8 cellular contexts compared by ENCODE assay signal in genomic region chr9:130694205-130694604, GRCh38. TPM values are rescaled to one million over a fixed set of nuclear protein-coding genes. Genes with fewer than 3 reads are reported as not detected.
A peak's percentile ranks its signal among the peaks of the same experiment; 100 is the strongest.
DNase-seq lines count a peak whose midpoint lies in the region; ATAC-seq, FAIRE-seq and TF ChIP-seq lines count a peak whose summit lies in the region.

No MANE protein-coding gene starts in this region.

- no peak for TF ChIP-seq POLR2A in HCT116 (IDR thresholded peaks at IDR 0.05; ENCODE audit: borderline replicate concordance, extremely low read depth, insufficient read depth, insufficient read length)

- H3K36me3 ChIP-seq in HCT116 (ENCODE audit: control insufficient read depth in 1 of 2, insufficient read depth in 2 of 2, low read length in 2 of 2) (peaks cover 33 to 41% of the 10 kb centered on the region in 2 experiments; a peak in 3 of 4 replicates), astrocyte (ENCODE audit: insufficient read depth, low read length) (peaks cover 12% of the 10 kb centered on the region), mesenchymal stem cell (ENCODE audit: control insufficient read depth in 1 of 2, insufficient read depth in 2 of 2, low read depth in 1 of 2, low read length in 2 of 2) (peaks cover 15 to 39% of the 10 kb centered on the region in 2 experiments)

- 0% methylated on average over 1 of the region's 8 CpGs for WGBS in mesenchymal stem cell

- RAD21 ChIA-PET in HCT116 (lab: Charles Lee; ENCODE audit: low non-redundant PET in 1 of 2, low total read pairs in 2 of 2, uncharacterized antibody in 2 of 2, unreplicated experiment in 2 of 2): no interaction called here

- H3K4me1 ChIP-seq in HCT116 (ENCODE audit: control insufficient read depth in 1 of 2, insufficient read depth in 2 of 2, low read length in 2 of 2) (peaks cover 3 to 34% of the 10 kb centered on the region in 2 experiments), astrocyte (ENCODE audit: insufficient read depth, low read length) (peaks cover 20% of the 10 kb centered on the region), mesenchymal stem cell (ENCODE audit: control insufficient read depth, insufficient read depth, low read depth, low read length) (peaks cover 10% of the 10 kb centered on the region)

- CTCF ChIA-PET in HCT116 (lab: Charles Lee): interaction anchor here (1.4 to 2.2 kb wide), 3 partner anchors 10 to 229 kb away, joined by 4 to 16 read pairs (median 15); no protein-coding TSS in a partner anchor

- peak overlapping the region in 1 of 2 experiments; percentile 2 for H3K4ac ChIP-seq in mesenchymal stem cell (ENCODE audit: low read depth in 1 of 2, low read length in 2 of 2)

- H3K79me1 ChIP-seq in mesenchymal stem cell (replicated peaks; ENCODE audit: low read length, poor library complexity, severe bottlenecking): peaks cover 16% of the 10 kb centered on the region

- no peak overlapping the region for H2BK15ac ChIP-seq in mesenchymal stem cell (ENCODE audit: low read depth, poor library complexity, severe bottlenecking)

- H3K79me2 ChIP-seq in HCT116 (ENCODE audit: insufficient read depth, low read length) (peaks cover 55% of the 10 kb centered on the region), astrocyte (ENCODE audit: insufficient read depth, low read length) (peaks cover 39% of the 10 kb centered on the region)

- H3K4me3 ChIP-seq in HCT116 (replicated peaks in 1 of 2; ENCODE audit: low read depth in 1 of 2, low read length in 2 of 2) (peak overlapping the region; percentile 77 to 88), astrocyte (ENCODE audit: insufficient read depth, low read depth, low read length) (peak overlapping the region; percentile 94), mesenchymal stem cell (ENCODE audit: insufficient read depth in 1 of 2, low read depth in 1 of 2, low read length in 2 of 2) (peak overlapping the region; percentile 62 to 91)

- no peak overlapping the region for H4K8ac ChIP-seq in mesenchymal stem cell (ENCODE audit: low read length)

- H3K23ac ChIP-seq in mesenchymal stem cell (ENCODE audit: low read length in 2 of 2): no peak overlapping the region

- H3K27ac Mint-ChIP-seq in astrocyte (ENCODE audit: unreplicated experiment): peak overlapping the region; percentile 91

- H3K9me3 Mint-ChIP-seq in astrocyte (ENCODE audit: unreplicated experiment): no peaks in the 10 kb centered on the region

- no peak overlapping the region for H2BK120ac ChIP-seq in mesenchymal stem cell (ENCODE audit: low read depth, low read length)

- TSS peak; percentile 47 for BruUV-seq in HCT116 (replicated peaks; lab: Mats Ljungman, UMichigan)

- peak overlapping the region; percentile 99 for H3K4me3 Mint-ChIP-seq in astrocyte (ENCODE audit: unreplicated experiment)

- H3K9ac ChIP-seq in HCT116 (ENCODE audit: low read length) (peak overlapping the region; percentile 96), astrocyte (ENCODE audit: low read length) (peak overlapping the region; percentile 91), mesenchymal stem cell (ENCODE audit: low read length) (peak overlapping the region; percentile 92)

- peaks cover 3% of the 10 kb centered on the region for H3K27me3 Mint-ChIP-seq in astrocyte (ENCODE audit: low read depth, unreplicated experiment)

- H3K27me3 ChIP-seq in HCT116 (ENCODE audit: insufficient read depth, low read length) (no peaks in the 10 kb centered on the region), astrocyte (ENCODE audit: insufficient read depth, low read length) (no peaks in the 10 kb centered on the region), mesenchymal stem cell (ENCODE audit: control insufficient read depth in 1 of 2, insufficient read depth in 1 of 2, low read length in 2 of 2) (no peaks in the 10 kb centered on the region)

- no peak overlapping the region for H3K14ac ChIP-seq in mesenchymal stem cell (ENCODE audit: low read length in 2 of 2)

- POLR2A ChIA-PET in HCT116 (lab: Charles Lee): interaction anchor here (1.5 kb wide), 1 partner anchor 12 kb away, joined by 3 read pairs; no protein-coding TSS in a partner anchor

- H3K27ac ChIP-seq in 22Rv1 (peak overlapping the region; percentile 61), HCT116 (ENCODE audit: low read depth, low read length) (peak overlapping the region; percentile 63), astrocyte (ENCODE audit: low read depth, low read length) (peak overlapping the region; percentile 70), mesenchymal stem cell (ENCODE audit: low read length, poor library complexity, severe bottlenecking) (no peak overlapping the region)

- TF ChIP-seq RAD21 in HCT116 (IDR thresholded peaks at IDR 0.05; ENCODE audit: low read depth): no peak

- no peak overlapping the region for H2AFZ ChIP-seq in HCT116 (ENCODE audit: low read depth, low read length, poor library complexity, severe bottlenecking)
- H2AFZ ChIP-seq in astrocyte (ENCODE audit: low read depth, low read length): peak overlapping the region; percentile 90
- H2AFZ ChIP-seq in mesenchymal stem cell (ENCODE audit: low read depth, low read length): peak overlapping the region; percentile 59

- H3K4me2 ChIP-seq in HCT116 (ENCODE audit: low read length) (peak overlapping the region; percentile 78), astrocyte (ENCODE audit: low read length) (peak overlapping the region; percentile 92), mesenchymal stem cell (ENCODE audit: low read length, poor library complexity, severe bottlenecking) (peak overlapping the region; percentile 91)

- H3K9me3 ChIP-seq in HCT116 (ENCODE audit: control insufficient read depth in 1 of 2, insufficient read depth in 1 of 2, low read depth in 1 of 2, low read length in 2 of 2) (peaks cover 0 to 5% of the 10 kb centered on the region in 2 experiments; a peak in 1 of 4 replicates), astrocyte (ENCODE audit: insufficient read depth, low read depth, low read length) (no peaks in the 10 kb centered on the region), mesenchymal stem cell (ENCODE audit: control insufficient read depth, low read length) (no peaks in the 10 kb centered on the region)

- no peak for ATAC-seq in HCT116

- no peak overlapping the region for H3K18ac ChIP-seq in mesenchymal stem cell (ENCODE audit: low read depth in 1 of 2, low read length in 2 of 2)

- DNase-seq in HCT116 (ENCODE audit: low read depth, low spot score) (no peak), astrocyte (ENCODE audit: low read depth) (no peak), mesenchymal stem cell (no peak), dermis blood vessel endothelial cell (no peak), kidney glomerular epithelial cell (lab: John Stamatoyannopoulos, UW) (no peak), H4 (ENCODE audit: low spot score) (no peak)
- DNase-seq in activated CD8-positive, alpha-beta memory T cell treated with anti-CD3 and anti-CD28 coated beads, Interleukin-2, amount 50 U/mL, for 4 hours: no peak

- H3K9me2 ChIP-seq in HCT116 (ENCODE audit: insufficient read depth): no peaks in the 10 kb centered on the region

- no peak overlapping the region for H2BK12ac ChIP-seq in mesenchymal stem cell (ENCODE audit: low read length in 2 of 2)

- no peak for FAIRE-seq in astrocyte (lab: Jason Lieb, UNC)

- no peak for TF ChIP-seq CTCF in 22Rv1 (IDR thresholded peaks at IDR 0.05)
- no peak for TF ChIP-seq CTCF in HCT116 (IDR thresholded peaks at IDR 0.05 in 2 of 3, conservative IDR thresholded peaks at IDR 0.05 in 1 of 3; ENCODE audit: borderline replicate concordance in 1 of 3, insufficient read depth in 1 of 3, low read depth in 2 of 3, low read length in 2 of 3)
- no peak for TF ChIP-seq CTCF in astrocyte (IDR thresholded peaks at IDR 0.05; ENCODE audit: insufficient read depth, low read depth, low read length)

- peaks cover 22% of the 10 kb centered on the region for H3K36me3 Mint-ChIP-seq in astrocyte (ENCODE audit: low read depth, unreplicated experiment)

- intact Hi-C loops in HCT116 (cut with micrococcal nuclease): no loop called here

- no peak overlapping the region for H2AK5ac ChIP-seq in mesenchymal stem cell (ENCODE audit: low read length, severe bottlenecking)

- H2BK5ac ChIP-seq in mesenchymal stem cell (ENCODE audit: low read depth, low read length, poor library complexity, severe bottlenecking): no peak overlapping the region

- H4K91ac ChIP-seq in mesenchymal stem cell (ENCODE audit: low read length): no peak overlapping the region

- H4K20me1 ChIP-seq in HCT116 (ENCODE audit: insufficient read depth): no peaks in the 10 kb centered on the region; the same call in 1 of the 2 replicates
- peaks cover 33% of the 10 kb centered on the region for H4K20me1 ChIP-seq in astrocyte (ENCODE audit: insufficient read depth, low read length)

- H3K4me1 Mint-ChIP-seq in astrocyte (ENCODE audit: low read depth, unreplicated experiment): peaks cover 39% of the 10 kb centered on the region

TF ChIP-seq in HCT116, 20 proteins besides CTCF, POLR2A, EP300 and RAD21 (continues in another document):
- TF ChIP-seq CEBPB (IDR thresholded peaks at IDR 0.05; ENCODE audit: low read depth) (no peak), MAX (IDR thresholded peaks at IDR 0.05) (no peak), EGR1 (IDR thresholded peaks at IDR 0.05; ENCODE audit: low read depth) (no peak), EZH2 (IDR thresholded peaks at IDR 0.05) (no peak), JUND (IDR thresholded peaks at IDR 0.05) (no peak), SIN3A (IDR thresholded peaks at IDR 0.05; ENCODE audit: low read depth) (no peak)

RNA-seq across cellular contexts. Expression of gene EXOSC2, which starts 0.6 kb away (rescaled TPM):
- total RNA-seq in HCT116 (2021; ENCODE audit: unreplicated experiment): 71.5 TPM
- polyA plus RNA-seq in HCT116 (2012): 32.8 and 36.2 TPM in 2 replicates
- 21.0 and 28.1 TPM in 2 replicates for total RNA-seq in astrocyte
- 6.9 TPM for polyA plus RNA-seq in mesenchymal stem cell (2013, experiment 1 of 2)
- 6.9 TPM for polyA plus RNA-seq in mesenchymal stem cell (2013, experiment 2 of 2)
- total RNA-seq in dermis blood vessel endothelial cell: 31.9 and 33.5 TPM in 2 replicates
- 51.5 and 63.6 TPM in 2 replicates for total RNA-seq in H4 (2014; rRNA removed; shearing (Covaris generic))

RNA-seq across cellular contexts. Expression of gene PRDM12, which starts 29.8 kb away (rescaled TPM):
- 0.54 TPM for total RNA-seq in HCT116 (2021; ENCODE audit: unreplicated experiment)
- 0.17 and 0.36 TPM in 2 replicates for polyA plus RNA-seq in HCT116 (2012)
- 0.23 and 0.38 TPM in 2 replicates for total RNA-seq in astrocyte
- polyA plus RNA-seq in mesenchymal stem cell (2013, experiment 1 of 2): 0.03 TPM
- polyA plus RNA-seq in mesenchymal stem cell (2013, experiment 2 of 2): 0.04 TPM
- not detected in 2 replicates for total RNA-seq in dermis blood vessel endothelial cell
- total RNA-seq in H4 (2014; rRNA removed; shearing (Covaris generic)): not detected in 2 replicates
